In the genomic region with DNA sequence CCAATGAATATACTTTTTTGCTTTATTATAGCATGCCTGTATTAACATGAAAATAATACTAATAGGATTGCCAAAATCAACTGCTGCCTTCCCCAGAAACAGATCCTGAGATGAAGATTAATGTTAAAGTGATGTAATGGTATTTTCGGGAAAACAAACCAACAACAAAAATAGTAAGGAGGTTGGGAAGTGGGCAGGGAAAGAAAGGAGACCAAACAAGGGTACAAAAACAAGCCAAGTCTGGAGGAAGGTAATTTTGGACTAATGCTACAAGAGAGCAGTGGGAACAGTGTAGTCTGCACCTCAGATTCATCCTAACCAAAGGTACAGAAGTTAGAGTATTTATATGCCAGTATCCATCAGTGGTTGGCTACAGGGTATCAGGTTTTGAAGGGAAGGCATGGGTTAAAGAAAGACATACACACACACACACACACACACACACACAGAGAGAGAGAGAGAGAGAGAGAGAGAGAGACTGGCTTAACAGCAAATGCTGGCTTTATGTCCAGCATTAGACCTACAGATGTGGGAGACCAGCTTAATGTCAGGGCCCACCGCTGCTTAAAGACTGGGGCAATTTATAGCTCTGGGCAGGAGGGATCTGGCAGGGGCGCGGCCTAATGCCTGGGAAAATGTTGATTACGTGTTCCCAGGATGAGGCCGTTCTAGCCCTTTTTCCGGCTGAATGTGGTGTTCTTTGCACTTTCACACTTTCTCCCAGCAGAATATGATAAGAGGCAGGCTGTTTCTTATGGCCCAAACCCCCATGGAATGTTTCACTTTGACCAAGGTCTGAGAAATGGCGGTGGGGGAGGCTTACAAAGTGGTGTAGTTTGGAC, we compare ENCODE assay signal across 25 cellular contexts. TPM values are rescaled to one million over a fixed set of nuclear protein-coding genes. Genes with fewer than 3 reads are reported as not detected.
DNase-seq lines count a peak whose midpoint lies in the region; ATAC-seq and TF ChIP-seq lines count a peak whose summit lies in the region.
"Had no signal": no experiment of that assay in that cellular context is flagged by ENCODE, and none has a peak within 500 bp of the region (broad histone marks: within the 10 kb centered on the region; RNA-seq: fewer than 3 reads in every experiment).

No MANE protein-coding gene starts in this region.

- H3K4me1 Mint-ChIP-seq in nephron progenitor cell = peaks cover 5% of the 10 kb centered on the region
- H3K4me1 Mint-ChIP-seq: activated B cell treated with CpG ODN at 0.5 μM for 24 hours; stimulated activated naive CD8-positive, alpha-beta T cell treated with anti-CD3 and anti-CD28 coated beads, Interleukin-15, amount 100 ng/mL, for 72 hours had no signal

- intact Hi-C loops in left lung (cut with DNase I) = no loop called here

- ATAC-seq in left lung (no peak), GM18868 (IDR thresholded peaks at IDR 0.05; ENCODE audit: unreplicated experiment) (no peak)
- ATAC-seq: stimulated activated naive CD8-positive, alpha-beta T cell treated with anti-CD3 and anti-CD28 coated beads, Interleukin-15, amount 100 ng/mL, for 72 hours had no signal

- H3K9me3 ChIP-seq in left lung (no peaks in the 10 kb centered on the region), BE2C (no peaks in the 10 kb centered on the region)
- H3K9me3 ChIP-seq: BLaER1, transverse colon had no signal

- H3K36me3 ChIP-seq in left lung = no peaks in the 10 kb centered on the region
- H3K36me3 ChIP-seq in BE2C = no peaks in the 10 kb centered on the region
- H3K36me3 ChIP-seq: BLaER1, transverse colon had no signal

- H3K27ac Mint-ChIP-seq in nephron progenitor cell = peak overlapping the region; percentile 57
- H3K27ac Mint-ChIP-seq: activated B cell treated with CpG ODN at 0.5 μM for 24 hours; activated naive CD8-positive, alpha-beta T cell; activated T-helper 2 cell treated with anti-CD3 and anti-CD28 coated beads, Interferon-gamma antibody, Interleukin-2, Interleukin-4, amounts not matched to agents 10 μg/mL and 5 μg/mL and 100 μg/mL, durations not matched to agents 14 hours and 24 hours and 36 hours; IgD-negative memory B cell; stimulated activated naive CD8-positive, alpha-beta T cell treated with anti-CD3 and anti-CD28 coated beads, Interleukin-15, amount 100 ng/mL, for 72 hours had no signal

- TF ChIP-seq CTCF in fibroblast of villous mesenchyme (IDR thresholded peaks at IDR 0.05; ENCODE audit: insufficient read depth, low read depth, low read length) = no peak
- TF ChIP-seq CTCF in nephron progenitor cell (IDR thresholded peaks at IDR 0.05) = no peak
- TF ChIP-seq CTCF in left lung (IDR thresholded peaks at IDR 0.05) = no peak
- no peak for TF ChIP-seq CTCF in BE2C (IDR thresholded peaks at IDR 0.05; ENCODE audit: low read depth, low read length)

- peaks cover 3% of the 10 kb centered on the region for H3K27me3 Mint-ChIP-seq in nephron progenitor cell (ENCODE audit: low read depth, poor library complexity)

- H3K27me3 ChIP-seq in left lung = no peaks in the 10 kb centered on the region
- no peaks in the 10 kb centered on the region for H3K27me3 ChIP-seq in BE2C
- H3K27me3 ChIP-seq: BLaER1, transverse colon had no signal

- H3K4me1 ChIP-seq in left lung (no peaks in the 10 kb centered on the region), BE2C (no peaks in the 10 kb centered on the region)
- H3K4me1 ChIP-seq: BLaER1, transverse colon had no signal

- no peaks in the 10 kb centered on the region for H3K9me3 Mint-ChIP-seq in nephron progenitor cell
- H3K9me3 Mint-ChIP-seq: activated B cell treated with CpG ODN at 0.5 μM for 24 hours, IgD-negative memory B cell had no signal

- peak; percentile 5 for DNase-seq in Daoy (ENCODE audit: low read depth)
- DNase-seq in NCI-H82 treated with DMSO at 0.1 percent for 48 hours (lab: John Stamatoyannopoulos, UW; ENCODE audit: unreplicated experiment) = peak; percentile 13
- peak; percentile 25 for DNase-seq in fibroblast of villous mesenchyme (ENCODE audit: low read depth)
- peak; percentile 32 for DNase-seq in nephron progenitor cell
- no peak for DNase-seq in mucosa of gallbladder (ENCODE audit: low spot score)
- no peak for DNase-seq in left lung
- DNase-seq in BE2C = no peak
- DNase-seq: activated B cell treated with CpG ODN at 0.5 μM for 24 hours; activated CD4-positive, alpha-beta T cell treated with anti-CD3 and anti-CD28 coated beads, Interleukin-2, amount 50 U/mL, for 48 hours; activated CD8-positive, alpha-beta memory T cell treated with anti-CD3 and anti-CD28 coated beads, Interleukin-2, amount 50 U/mL, for 48 hours; DND-41; GM23248; NCI-H146; NCI-H524; stimulated activated naive CD8-positive, alpha-beta T cell treated with anti-CD3 and anti-CD28 coated beads, Interleukin-15, amount 100 ng/mL, for 72 hours; T-helper 9 cell; transverse colon had no signal

- peak overlapping the region in 1 of 2 donors; percentile 28 for H3K27ac ChIP-seq in left lung
- H3K27ac ChIP-seq: BLaER1, GM23248, transverse colon had no signal

- H3K4me3 Mint-ChIP-seq in nephron progenitor cell = no peak overlapping the region
- H3K4me3 Mint-ChIP-seq: activated B cell treated with CpG ODN at 0.5 μM for 24 hours; activated naive CD8-positive, alpha-beta T cell; IgD-negative memory B cell; stimulated activated naive CD8-positive, alpha-beta T cell treated with anti-CD3 and anti-CD28 coated beads, Interleukin-15, amount 100 ng/mL, for 72 hours had no signal

- H3K4me3 ChIP-seq in fibroblast of villous mesenchyme (ENCODE audit: low read depth, low read length) (no peak overlapping the region), left lung (no peak overlapping the region), BE2C (ENCODE audit: low read depth, low read length) (no peak overlapping the region)
- H3K4me3 ChIP-seq: BLaER1, GM23248, transverse colon had no signal

- H3K36me3 Mint-ChIP-seq in nephron progenitor cell (ENCODE audit: low read depth) = no peaks in the 10 kb centered on the region
- H3K36me3 Mint-ChIP-seq: activated naive CD8-positive, alpha-beta T cell; IgD-negative memory B cell had no signal

RNA-seq across cellular contexts. Expression of a gene that starts 3.8 kb away (rescaled TPM):
- total RNA-seq in Daoy (2014; rRNA removed; shearing (Covaris generic)) = not detected in 2 replicates
- total RNA-seq in fibroblast of villous mesenchyme = not detected in 2 replicates
- 0.63 TPM for total RNA-seq in mucosa of gallbladder
- total RNA-seq in left lung = not detected
- polyA plus RNA-seq in BE2C (2012; ENCODE audit: insufficient read depth, insufficient read length, low read depth) = not detected
- total RNA-seq: activated B cell treated with CpG ODN at 0.5 μM for 24 hours, glomerular endothelial cell, GM23248, lower leg skin, M059J, transverse colon had no signal
- polyA plus RNA-seq: GM23248, IgD-negative memory B cell had no signal

RNA-seq across cellular contexts. Expression of a gene that starts 38.4 kb away (rescaled TPM):
- not detected in 2 replicates for total RNA-seq in Daoy (2014; rRNA removed; shearing (Covaris generic))
- not detected in 2 replicates for total RNA-seq in fibroblast of villous mesenchyme
- total RNA-seq in mucosa of gallbladder = 0.29 TPM
- total RNA-seq in left lung = under 1 TPM in 1 of 2 donors, not detected in 1; 0.18 TPM
- not detected for polyA plus RNA-seq in BE2C (2012; ENCODE audit: insufficient read depth, insufficient read length, low read depth)
- total RNA-seq: activated B cell treated with CpG ODN at 0.5 μM for 24 hours, glomerular endothelial cell, GM23248, lower leg skin, M059J, transverse colon had no signal
- polyA plus RNA-seq: GM23248, IgD-negative memory B cell had no signal

Comparison
In these comparisons a context has a peak if more than half of its experiments do, and no peak if none do; other contexts are left out.
1. DNase-seq: peak in Daoy (single experiment), NCI-H82 treated with DMSO at 0.1 percent for 48 hours (single experiment), fibroblast of villous mesenchyme (single experiment) and nephron progenitor cell (single experiment); none in mucosa of gallbladder (single experiment), left lung (0 of 2) and BE2C (single experiment).